Comparison of ENCODE assay signal across 8 cellular contexts in the genomic region with DNA sequence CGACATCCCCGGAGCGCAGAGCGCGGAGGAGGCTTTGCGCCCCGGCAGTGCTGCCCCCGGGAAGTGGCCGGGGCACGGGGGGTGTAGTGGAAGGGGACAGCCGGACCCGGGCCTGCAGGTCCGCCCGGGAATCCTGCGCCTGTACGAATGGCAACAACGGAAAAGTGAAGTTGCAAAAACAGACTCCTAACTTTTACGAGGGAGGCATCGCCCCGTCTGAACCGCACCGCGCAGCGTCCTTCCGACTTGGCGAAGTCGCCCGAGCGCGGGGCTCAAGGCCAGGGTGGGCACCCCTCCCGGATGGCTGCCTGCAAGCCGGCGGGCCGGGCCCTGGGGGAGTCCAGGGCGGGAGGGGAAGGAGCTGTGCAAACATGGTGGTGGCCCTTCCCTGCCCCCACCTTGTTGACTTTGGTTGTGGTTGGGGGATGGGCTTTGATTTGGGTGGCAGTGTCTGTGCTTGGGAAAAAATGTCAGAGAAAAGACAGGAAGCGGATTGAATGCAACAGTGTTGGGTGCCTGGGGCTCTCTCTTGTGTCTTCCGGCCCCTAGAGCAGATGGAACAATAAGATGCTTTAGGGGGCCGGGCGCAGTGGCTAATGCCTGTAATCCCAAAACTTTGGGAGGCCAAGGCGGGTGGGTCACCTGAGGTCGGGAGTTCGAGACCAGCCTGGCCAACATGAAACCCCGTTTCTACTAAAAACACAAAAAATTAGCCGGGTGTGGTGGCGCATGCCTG. TPM values are rescaled to one million over a fixed set of nuclear protein-coding genes. Genes with fewer than 3 reads are reported as not detected.
DNase-seq lines count a peak whose midpoint lies in the region; ATAC-seq, FAIRE-seq and TF ChIP-seq lines count a peak whose summit lies in the region.

No MANE protein-coding gene starts in this region.

- FAIRE-seq in RCC 7860 (lab: Jason Lieb, UNC), result no peak

- 2 to 3% methylated on average over 45 of the region's 45 CpGs for WGBS in aorta, 2 donors

- H3K27me3 Mint-ChIP-seq in activated naive CD4-positive, alpha-beta T cell treated with anti-CD3 and anti-CD28 coated beads, Interleukin-2, amount 10 ng/mL, durations not matched to agents 7 days and 5 days, result no peaks in the 10 kb centered on the region

- H3K9me3 ChIP-seq in aorta (ENCODE audit: control insufficient read depth, low read length), result no peaks in the 10 kb centered on the region

- H3K27me3 ChIP-seq in aorta (ENCODE audit: control insufficient read depth in 1 of 2, insufficient read depth in 2 of 2, low read length in 1 of 2), result no peaks in the 10 kb centered on the region

- peaks cover 19% of the 10 kb centered on the region for H3K36me3 Mint-ChIP-seq in activated naive CD4-positive, alpha-beta T cell treated with anti-CD3 and anti-CD28 coated beads, Interleukin-2, amount 10 ng/mL, durations not matched to agents 7 days and 5 days

- H3K27ac ChIP-seq in C4-2B (peak overlapping the region; percentile 95), aorta (ENCODE audit: low read depth in 1 of 2, low read length in 2 of 2) (peak overlapping the region; percentile 37 to 69)

- intact Hi-C loops in aorta (cut with DNase I), result no loop called here

- peak overlapping the region; percentile 93 for H3K27ac Mint-ChIP-seq in activated naive CD4-positive, alpha-beta T cell treated with anti-CD3 and anti-CD28 coated beads, Interleukin-2, amount 10 ng/mL, durations not matched to agents 7 days and 5 days

- H3K4me1 ChIP-seq in aorta (ENCODE audit: control insufficient read depth in 1 of 2, insufficient read depth in 2 of 2, low read length in 2 of 2), result no peaks in the 10 kb centered on the region

- H3K36me3 ChIP-seq in aorta (ENCODE audit: control insufficient read depth in 1 of 2, insufficient read depth in 2 of 2, low read length in 1 of 2), result no peaks in the 10 kb centered on the region

- H3K4me3 ChIP-seq in aorta (ENCODE audit: low read length in 2 of 2), result peak overlapping the region; percentile 50 to 90

- peak overlapping the region; percentile 98 for H3K4me3 Mint-ChIP-seq in activated naive CD4-positive, alpha-beta T cell treated with anti-CD3 and anti-CD28 coated beads, Interleukin-2, amount 10 ng/mL, durations not matched to agents 7 days and 5 days

- ATAC-seq in HG02678 (IDR thresholded peaks at IDR 0.05; ENCODE audit: unreplicated experiment) (peak; percentile 10), aorta (ENCODE audit: low FRiP score) (peak; percentile 52), GM18519 (IDR thresholded peaks at IDR 0.05; ENCODE audit: low FRiP score, unreplicated experiment) (no peak)

- TF ChIP-seq CTCF in C4-2B (conservative IDR thresholded peaks at IDR 0.05), result no peak

- no peaks in the 10 kb centered on the region for H3K9me3 Mint-ChIP-seq in activated naive CD4-positive, alpha-beta T cell treated with anti-CD3 and anti-CD28 coated beads, Interleukin-2, amount 10 ng/mL, durations not matched to agents 7 days and 5 days

- H3K4me1 Mint-ChIP-seq in activated naive CD4-positive, alpha-beta T cell treated with anti-CD3 and anti-CD28 coated beads, Interleukin-2, amount 10 ng/mL, durations not matched to agents 7 days and 5 days, result peaks cover 65% of the 10 kb centered on the region

- CTCF ChIA-PET in activated naive CD4-positive, alpha-beta T cell treated with anti-CD3 and anti-CD28 coated beads, Interleukin-2, amount 10 ng/mL, durations not matched to agents 7 days and 5 days (lab: Charles Lee), result interaction anchor here (2.1 kb wide), 1 partner anchor 160 kb away, joined by 5 read pairs; a partner anchor contains a TSS

- DNase-seq in RCC 7860 (ENCODE audit: low spot score) (peak; percentile 69), glomerular visceral epithelial cell (ENCODE audit: extremely low spot score) (peak; percentile 54), occipital lobe (lab: John Stamatoyannopoulos, UW) (peak; percentile 33), aorta (peak; percentile 74 to 86)
- peak; percentile 82 for DNase-seq in activated naive CD4-positive, alpha-beta T cell treated with anti-CD3 and anti-CD28 coated beads, Interleukin-2, amount 10 ng/mL, durations not matched to agents 7 days and 5 days

RNA-seq across cellular contexts. Expression of a gene that starts 0.7 kb away (rescaled TPM):
- total RNA-seq in occipital lobe (17.5 TPM), aorta (100 to 1,000 TPM; 160 to 231 TPM)
- polyA plus RNA-seq in aorta, result 10 to 100 TPM; 18.7 to 49.3 TPM

RNA-seq across cellular contexts. Expression of a gene that starts 41.1 kb away (rescaled TPM):
- total RNA-seq in occipital lobe (4.8 TPM), aorta (10 to 100 TPM; 14.3 to 34.0 TPM)
- polyA plus RNA-seq in aorta, result 10 to 100 TPM in 1 of 2 donors, 1 to 10 TPM in 1; 7.3 to 20.7 TPM

RNA-seq across cellular contexts. Expression of a gene that starts 41.2 kb away (rescaled TPM):
- total RNA-seq in occipital lobe (1.9 TPM), aorta (10 to 100 TPM; 36.0 to 61.3 TPM)
- 10 to 100 TPM; 11.1 to 49.4 TPM for polyA plus RNA-seq in aorta

Comparison
In these comparisons a context has a peak if more than half of its experiments do, and no peak if none do; other contexts are left out.
1. RNA of a gene that starts 41.2 kb away (total RNA-seq): 36.0 to 61.3 TPM in aorta; 1.9 TPM in occipital lobe (single experiment); every median in the first group is over 10 times any median in the second.
2. Peak in every context shown above with its lines, with median percentiles within 50 percentile points of each other: DNase-seq.